In genomic region chr3:1734494-1735122, GRCh38 we compare ENCODE assay signal across 26 cellular contexts.
"Had no signal": no experiment of that assay in that cellular context is flagged by ENCODE, and none has a peak within 500 bp of the region (broad histone marks: within the 10 kb centered on the region; RNA-seq: fewer than 3 reads in every experiment).

No MANE protein-coding gene starts in this region.

- H3K27ac ChIP-seq: cardiac muscle cell, coronary artery, dorsolateral prefrontal cortex, neutrophil, pancreas, prostate gland, sigmoid colon, stomach, thyroid gland, upper lobe of right lung had no signal

- H3K27me3 ChIP-seq: cardiac muscle cell, dorsolateral prefrontal cortex, neutrophil, pancreas, sigmoid colon, stomach, thyroid gland, upper lobe of right lung had no signal

- H3K9me3 ChIP-seq: neutrophil, pancreas, prostate gland, thyroid gland, upper lobe of right lung had no signal

- DNase-seq: activated CD4-positive, alpha-beta T cell treated with anti-CD3 and anti-CD28 coated beads for 36 hours; activated CD8-positive, alpha-beta memory T cell treated with anti-CD3 and anti-CD28 coated beads, Interleukin-2, amount 10 ng/mL, durations not matched to agents 7 days and 5 days; activated CD8-positive, alpha-beta T cell treated with anti-CD3 and anti-CD28 coated beads, Interleukin-2, amount 10 ng/mL, durations not matched to agents 7 days and 5 days; activated naive CD8-positive, alpha-beta T cell treated with anti-CD3 and anti-CD28 coated beads, Interleukin-2, amount 50 U/mL, for 24 hours; activated T-cell treated with anti-CD3 and anti-CD28 coated beads, Interleukin-2, amount 50 U/mL, for 48 hours; dorsolateral prefrontal cortex; effector memory CD4-positive, alpha-beta T cell; foreskin fibroblast; left colon; naive B cell; nephron progenitor cell; pancreas; sigmoid colon; small intestine; stimulated activated CD4-positive, alpha-beta T cell treated with anti-CD3 and anti-CD28 coated beads, Interleukin-1b, Interleukin-23, amount 100 ng/mL, for 48 hours; stimulated activated naive B cell treated with anti-CD40 and anti-IgM and Interleukin-4, amounts not matched to agents 10 μg/mL and 1 μg/mL and 100 μg/mL, for 72 hours; stomach; T-helper 9 cell; thyroid gland; upper lobe of right lung had no signal

- H3K36me3 ChIP-seq: cardiac muscle cell, neutrophil, pancreas, prostate gland, sigmoid colon, stomach, thyroid gland, upper lobe of right lung had no signal

- H3K4me1 ChIP-seq: pancreas, prostate gland, sigmoid colon, stomach, thyroid gland, upper lobe of right lung had no signal

- ATAC-seq: activated CD4-positive, alpha-beta T cell treated with anti-CD3 and anti-CD28 coated beads for 36 hours; activated CD8-positive, alpha-beta memory T cell treated with anti-CD3 and anti-CD28 coated beads, Interleukin-2, amount 10 ng/mL, durations not matched to agents 7 days and 5 days; activated CD8-positive, alpha-beta T cell treated with anti-CD3 and anti-CD28 coated beads, Interleukin-2, amount 10 ng/mL, durations not matched to agents 7 days and 5 days; activated naive CD8-positive, alpha-beta T cell treated with anti-CD3 and anti-CD28 coated beads, Interleukin-2, amount 50 U/mL, for 24 hours; esophagus mucosa; left colon; pancreas; stimulated activated naive B cell treated with anti-CD40 and anti-IgM and Interleukin-4, amounts not matched to agents 10 μg/mL and 1 μg/mL and 100 μg/mL, for 72 hours; upper lobe of right lung; WTC11 had no signal

- H3K4me3 ChIP-seq: cardiac muscle cell, coronary artery, dorsolateral prefrontal cortex, pancreas, prostate gland, sigmoid colon, stomach, thyroid gland, upper lobe of right lung had no signal
